ENCODE assay signal across 2 cellular contexts in genomic region chr7:78492146-78492545, GRCh38.
TF ChIP-seq lines count a peak whose summit lies in the region.

No MANE protein-coding gene starts in this region.

TF ChIP-seq in GM23338, 12 proteins besides CTCF, POLR2A, EP300 and RAD21 (continued from another document):
- TF ChIP-seq ZNF462 (CRISPR knock-in tag; IDR thresholded peaks at IDR 0.05) (no peak), ZNF114 (CRISPR knock-in tag; IDR thresholded peaks at IDR 0.05) (no peak), POLR2AphosphoS5 (IDR thresholded peaks at IDR 0.05; ENCODE audit: low read depth) (no peak), EZH2 (IDR thresholded peaks at IDR 0.05; ENCODE audit: low read depth, unreplicated experiment) (no peak), ETS1 (IDR thresholded peaks at IDR 0.05) (no peak), STAT1 (IDR thresholded peaks at IDR 0.05; ENCODE audit: unreplicated experiment) (no peak)

TF ChIP-seq in WTC11, 78 proteins besides CTCF, POLR2A, EP300 and RAD21 (continued from another document):
- TF ChIP-seq MAX (CRISPR knock-in tag; IDR thresholded peaks at IDR 0.05) (no peak), JUN (CRISPR knock-in tag; IDR thresholded peaks at IDR 0.05) (no peak), CREB1 (CRISPR knock-in tag; IDR thresholded peaks at IDR 0.05) (no peak), OVOL2 (CRISPR knock-in tag; IDR thresholded peaks at IDR 0.05; ENCODE audit: borderline replicate concordance) (no peak), GTF2I (CRISPR knock-in tag; conservative IDR thresholded peaks at IDR 0.05) (no peak)
- TF ChIP-seq, protein P1, sequence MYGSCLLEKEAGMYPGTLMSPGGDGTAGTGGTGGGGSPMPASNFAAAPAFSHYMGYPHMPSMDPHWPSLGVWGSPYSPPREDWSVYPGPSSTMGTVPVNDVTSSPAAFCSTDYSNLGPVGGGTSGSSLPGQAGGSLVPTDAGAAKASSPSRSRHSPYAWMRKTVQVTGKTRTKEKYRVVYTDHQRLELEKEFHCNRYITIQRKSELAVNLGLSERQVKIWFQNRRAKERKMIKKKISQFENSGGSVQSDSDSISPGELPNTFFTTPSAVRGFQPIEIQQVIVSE (CRISPR knock-in tag; IDR thresholded peaks at IDR 0.05; ENCODE audit: borderline replicate concordance) = no peak
- TF ChIP-seq, protein P2, sequence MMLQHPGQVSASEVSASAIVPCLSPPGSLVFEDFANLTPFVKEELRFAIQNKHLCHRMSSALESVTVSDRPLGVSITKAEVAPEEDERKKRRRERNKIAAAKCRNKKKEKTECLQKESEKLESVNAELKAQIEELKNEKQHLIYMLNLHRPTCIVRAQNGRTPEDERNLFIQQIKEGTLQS (CRISPR knock-in tag; conservative IDR thresholded peaks at IDR 0.05) = no peak
- TF ChIP-seq, protein P3, sequence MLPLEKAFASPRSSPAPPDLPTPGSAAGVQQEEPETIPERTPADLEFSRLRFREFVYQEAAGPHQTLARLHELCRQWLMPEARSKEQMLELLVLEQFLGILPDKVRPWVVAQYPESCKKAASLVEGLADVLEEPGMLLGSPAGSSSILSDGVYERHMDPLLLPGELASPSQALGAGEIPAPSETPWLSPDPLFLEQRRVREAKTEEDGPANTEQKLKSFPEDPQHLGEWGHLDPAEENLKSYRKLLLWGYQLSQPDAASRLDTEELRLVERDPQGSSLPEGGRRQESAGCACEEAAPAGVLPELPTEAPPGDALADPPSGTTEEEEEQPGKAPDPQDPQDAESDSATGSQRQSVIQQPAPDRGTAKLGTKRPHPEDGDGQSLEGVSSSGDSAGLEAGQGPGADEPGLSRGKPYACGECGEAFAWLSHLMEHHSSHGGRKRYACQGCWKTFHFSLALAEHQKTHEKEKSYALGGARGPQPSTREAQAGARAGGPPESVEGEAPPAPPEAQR (CRISPR knock-in tag; IDR thresholded peaks at IDR 0.05) = no peak
